Comparison of ENCODE assay signal across 8 cellular contexts in the genomic region with DNA sequence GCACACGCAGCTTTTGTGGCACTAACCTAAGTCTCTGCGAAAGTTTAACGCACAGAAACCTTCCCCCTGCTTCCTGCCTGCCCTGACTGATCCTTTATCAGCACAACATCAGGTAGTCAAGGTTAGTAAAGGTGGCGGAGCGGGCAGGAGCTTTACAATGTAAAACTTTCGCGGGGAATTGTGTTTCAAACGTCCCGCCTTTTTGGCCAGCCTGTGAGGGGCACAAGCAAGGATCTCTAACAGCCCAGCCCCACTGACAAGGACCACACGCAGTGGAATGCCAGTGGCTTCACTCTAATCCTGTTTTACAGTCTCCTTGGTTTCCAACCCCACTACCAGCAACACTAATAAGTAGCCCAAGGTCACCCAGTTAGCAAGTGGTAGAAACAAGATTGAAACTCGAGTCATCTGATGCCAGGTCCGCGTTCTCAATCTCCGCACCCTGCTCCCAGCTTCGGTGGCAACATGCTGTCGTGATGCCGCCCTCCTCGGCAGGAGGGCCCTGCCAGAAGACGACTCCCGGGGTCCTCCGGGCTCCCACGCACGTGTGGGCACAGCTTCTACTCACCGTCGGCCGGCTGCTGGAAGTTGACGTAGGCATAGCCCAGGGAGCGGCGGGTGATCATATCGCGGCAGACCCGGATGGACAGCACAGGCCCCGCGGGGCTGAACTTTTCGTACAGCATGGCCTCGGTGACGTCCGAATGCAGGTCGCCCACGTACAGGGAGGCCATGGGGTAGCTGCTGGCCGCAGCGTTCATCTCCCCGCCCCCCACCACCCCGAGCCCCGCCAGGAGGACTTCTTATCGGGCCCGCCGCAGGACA. TPM values are rescaled to one million over a fixed set of nuclear protein-coding genes. Genes with fewer than 3 reads are reported as not detected.
DNase-seq lines count a peak whose midpoint lies in the region; ATAC-seq, FAIRE-seq and TF ChIP-seq lines count a peak whose summit lies in the region.

No MANE protein-coding gene starts in this region.

- TF ChIP-seq POLR2A in Peyer's patch (IDR thresholded peaks at IDR 0.05): peak in 1 of 2 donors; percentile 10
- no peak for TF ChIP-seq POLR2A in tibial nerve (IDR thresholded peaks at IDR 0.05)

- peaks cover 4% of the 10 kb centered on the region for H3F3A ChIP-seq in neural progenitor cell (ENCODE audit: low read depth)

- H3K79me2 ChIP-seq in neural progenitor cell (ENCODE audit: low read depth): peaks cover 59% of the 10 kb centered on the region

- peak overlapping the region; percentile 90 for H3K4me2 ChIP-seq in neural progenitor cell

- peak in 1 of 2 donors; percentile 57 for TF ChIP-seq EP300 in tibial nerve (IDR thresholded peaks at IDR 0.05)

- FAIRE-seq in D721Med (lab: Jason Lieb, UNC): no peak

- no peak overlapping the region for H3K27ac Mint-ChIP-seq in neural progenitor cell

- peaks cover 35% of the 10 kb centered on the region for H3K36me3 Mint-ChIP-seq in neural progenitor cell

- H3K4me1 ChIP-seq in Peyer's patch (peaks cover 6 to 32% (median 12%) of the 10 kb centered on the region in 4 donors), foreskin keratinocyte (peaks cover 11% of the 10 kb centered on the region), neural progenitor cell (peaks cover 20% of the 10 kb centered on the region), tibial nerve (peaks cover 0 to 35% (median 21%) of the 10 kb centered on the region in 4 donors)

- 5 to 8% methylated on average over 21 to 27 of the region's 48 CpGs for WGBS in tibial nerve, 2 donors

- peak; percentile 51 for ATAC-seq in foreskin keratinocyte

- peaks cover 58% of the 10 kb centered on the region for H4K20me1 ChIP-seq in neural progenitor cell (ENCODE audit: low read depth)

- H3K27me3 Mint-ChIP-seq in neural progenitor cell (ENCODE audit: insufficient read depth, low read depth): peaks cover 6% of the 10 kb centered on the region

- H3K4me3 Mint-ChIP-seq in neural progenitor cell: peak overlapping the region; percentile 95

- H3K4me3 ChIP-seq in HFF-Myc (replicated peaks; ENCODE audit: low read depth, low read length) (peak overlapping the region; percentile 60), Peyer's patch (peak overlapping the region; percentile 72 to 94 (median 84)), neural progenitor cell (peak overlapping the region; percentile 100), tibial nerve (peak overlapping the region; percentile 55 to 84 (median 80))

- H3K27ac ChIP-seq in C4-2B: peak overlapping the region; percentile 83
- peak overlapping the region; percentile 80 to 90 (median 86) for H3K27ac ChIP-seq in Peyer's patch
- H3K27ac ChIP-seq in foreskin keratinocyte: peak overlapping the region; percentile 85
- no peak overlapping the region for H3K27ac ChIP-seq in neural progenitor cell
- H3K27ac ChIP-seq in tibial nerve: peak overlapping the region; percentile 73 to 88 (median 84)

- TF ChIP-seq CTCF in C4-2B (conservative IDR thresholded peaks at IDR 0.05) (no peak), HFF-Myc (IDR thresholded peaks at IDR 0.05; ENCODE audit: low read depth, low read length, missing control alignments) (no peak), Peyer's patch (IDR thresholded peaks at IDR 0.05) (no peak), foreskin keratinocyte (conservative IDR thresholded peaks at IDR 0.05) (no peak), neural progenitor cell (IDR thresholded peaks at IDR 0.05) (no peak), tibial nerve (IDR thresholded peaks at IDR 0.05) (no peak), D721Med (IDR thresholded peaks at IDR 0.05; ENCODE audit: insufficient read depth, missing control alignments) (no peak)

- no peaks in the 10 kb centered on the region for H3K9me3 ChIP-seq in Peyer's patch
- no peaks in the 10 kb centered on the region for H3K9me3 ChIP-seq in neural progenitor cell (ENCODE audit: low read depth)
- no peaks in the 10 kb centered on the region for H3K9me3 ChIP-seq in tibial nerve

- H3K4me1 Mint-ChIP-seq in neural progenitor cell: peaks cover 38% of the 10 kb centered on the region

- peak overlapping the region; percentile 91 for H3K9ac ChIP-seq in neural progenitor cell

- DNase-seq in HFF-Myc (ENCODE audit: extremely low read depth, low read depth) (no peak), Peyer's patch (peak; percentile 53 to 78 (median 74)), activated gamma-delta T cell (lab: John Stamatoyannopoulos, UW) (peak; percentile 41), foreskin keratinocyte (peak in 1 of 2 donors; percentile 11), neural progenitor cell (ENCODE audit: low spot score) (peak; percentile 69), tibial nerve (ENCODE audit: low spot score in 2 of 2) (peak in 1 of 2 donors; percentile 45), D721Med (ENCODE audit: insufficient read length, low spot score) (no peak)

- peaks cover 0 to 29% (median 0%) of the 10 kb centered on the region in 3 donors for H3K36me3 ChIP-seq in Peyer's patch
- H3K36me3 ChIP-seq in neural progenitor cell: no peaks in the 10 kb centered on the region
- H3K36me3 ChIP-seq in tibial nerve: peaks cover 0 to 38% (median 10%) of the 10 kb centered on the region in 3 donors

- H3K27me3 ChIP-seq in Peyer's patch: no peaks in the 10 kb centered on the region
- H3K27me3 ChIP-seq in foreskin keratinocyte: no peaks in the 10 kb centered on the region
- H3K27me3 ChIP-seq in neural progenitor cell: no peaks in the 10 kb centered on the region
- H3K27me3 ChIP-seq in tibial nerve: no peaks in the 10 kb centered on the region

- H2AFZ ChIP-seq in neural progenitor cell (replicated peaks): no peak overlapping the region

- H3K9me3 Mint-ChIP-seq in neural progenitor cell: no peaks in the 10 kb centered on the region

RNA-seq across cellular contexts. Expression of a gene that starts 1.2 kb away (rescaled TPM):
- total RNA-seq in Peyer's patch: 100 to 1,000 TPM; 110 to 177 (median 141) TPM
- 201 and 204 TPM in 2 replicates for total RNA-seq in foreskin keratinocyte
- 126 and 137 TPM in 2 replicates for polyA plus RNA-seq in foreskin keratinocyte
- 123 and 243 TPM in 2 replicates for total RNA-seq in neural progenitor cell (ENCODE audit: low replicate concordance)
- 100 to 1,000 TPM; 121 to 178 (median 135) TPM for total RNA-seq in tibial nerve

Comparison
In these comparisons a context has a peak if more than half of its experiments do, and no peak if none do; other contexts are left out.
1. DNase-seq: peak in Peyer's patch (3 of 3), activated gamma-delta T cell (single experiment) and neural progenitor cell (single experiment); none in HFF-Myc (single experiment) and D721Med (single experiment).
2. Peak in every context shown above with its lines, with median percentiles within 50 percentile points of each other: H3K4me3 ChIP-seq.